Comparison of ENCODE assay signal across 15 cellular contexts in genomic region chr1:209585197-209585596, GRCh38. TPM values are rescaled to one million over a fixed set of nuclear protein-coding genes. Genes with fewer than 3 reads are reported as not detected.
DNase-seq lines count a peak whose midpoint lies in the region; ATAC-seq, FAIRE-seq and TF ChIP-seq lines count a peak whose summit lies in the region.
"Had no signal": no experiment of that assay in that cellular context is flagged by ENCODE, and none has a peak within 500 bp of the region (broad histone marks: within the 10 kb centered on the region; RNA-seq: fewer than 3 reads in every experiment).

No MANE protein-coding gene starts in this region.

- no peaks in the 10 kb centered on the region for H3K9me3 ChIP-seq in cardiac muscle cell (ENCODE audit: low read depth)
- no peaks in the 10 kb centered on the region for H3K9me3 ChIP-seq in right atrium auricular region
- peaks cover 1% of the 10 kb centered on the region for H3K9me3 ChIP-seq in keratinocyte (ENCODE audit: control insufficient read depth, low read depth, low read length)
- H3K9me3 ChIP-seq: colonic mucosa had no signal

- no peaks in the 10 kb centered on the region for H3K79me2 ChIP-seq in keratinocyte (ENCODE audit: control insufficient read depth, insufficient read depth, low read length)

- H3K27me3 Mint-ChIP-seq in mesothelial cell of epicardium (ENCODE audit: low read depth) = no peaks in the 10 kb centered on the region

- H3K27me3 ChIP-seq in cardiac muscle cell = peaks cover 3% of the 10 kb centered on the region
- H3K27me3 ChIP-seq in right atrium auricular region = no peaks in the 10 kb centered on the region
- H3K27me3 ChIP-seq in keratinocyte (ENCODE audit: control insufficient read depth, extremely low read depth, insufficient read depth, low read length) = peaks cover 22% of the 10 kb centered on the region

- H2AFZ ChIP-seq in keratinocyte (ENCODE audit: control insufficient read depth, low read length) = no peak overlapping the region

- TF ChIP-seq CTCF in cardiac muscle cell (IDR thresholded peaks at IDR 0.05; ENCODE audit: low read depth, low read length) = no peak
- TF ChIP-seq CTCF in right atrium auricular region (IDR thresholded peaks at IDR 0.05) = no peak
- no peak for TF ChIP-seq CTCF in coronary artery (IDR thresholded peaks at IDR 0.05)
- no peak for TF ChIP-seq CTCF in keratinocyte (optimal IDR thresholded peaks at IDR 0.05 in 1 of 3, IDR thresholded peaks at IDR 0.05 in 1 of 3, conservative IDR thresholded peaks at IDR 0.05 in 1 of 3; ENCODE audit: extremely low read depth in 1 of 3, insufficient read depth in 2 of 3, low read length in 3 of 3)
- TF ChIP-seq CTCF in mesothelial cell of epicardium (IDR thresholded peaks at IDR 0.05; ENCODE audit: unreplicated experiment) = no peak

- H3K36me3 ChIP-seq in cardiac muscle cell = no peaks in the 10 kb centered on the region
- no peaks in the 10 kb centered on the region for H3K36me3 ChIP-seq in right atrium auricular region
- no peaks in the 10 kb centered on the region for H3K36me3 ChIP-seq in keratinocyte (ENCODE audit: control insufficient read depth in 2 of 2, extremely low read depth in 1 of 2, insufficient read depth in 2 of 2, low read length in 2 of 2)
- H3K36me3 ChIP-seq: colonic mucosa had no signal

- H3K4me2 ChIP-seq in keratinocyte (ENCODE audit: control insufficient read depth, extremely low read depth, insufficient read depth, low read depth, low read length) = peak overlapping the region; percentile 78

- H3K9me3 Mint-ChIP-seq in mesothelial cell of epicardium = no peaks in the 10 kb centered on the region

- FAIRE-seq in keratinocyte (lab: Jason Lieb, UNC) = peak; percentile 49
- FAIRE-seq: islet of Langerhans had no signal

- H3K36me3 Mint-ChIP-seq in mesothelial cell of epicardium = no peaks in the 10 kb centered on the region
- H3K36me3 Mint-ChIP-seq: memory B cell had no signal

- dilution Hi-C loops in keratinocyte (cut with MboI; ENCODE audit: extremely low pct_ligation_motif_present, low sequenced_read_pairs) = no loop called here

- DNase-seq in cardiac muscle cell (ENCODE audit: low read depth in 1 of 2, low spot score in 1 of 2) = no peak
- DNase-seq in right atrium auricular region (ENCODE audit: low spot score) = no peak
- DNase-seq in coronary artery (ENCODE audit: low spot score) = no peak
- no peak for DNase-seq in keratinocyte (ENCODE audit: low read depth, low spot score)
- DNase-seq in superior temporal gyrus (ENCODE audit: extremely low spot score) = peak; percentile 27
- DNase-seq in cortex of kidney (lab: John Stamatoyannopoulos, UW) = no peak
- no peak for DNase-seq in mesothelial cell of epicardium (ENCODE audit: low spot score in 2 of 2, unreplicated experiment in 2 of 2)
- DNase-seq: activated effector memory CD4-positive, alpha-beta T cell treated with Interleukin-2 at 50 U/mL for 16 hours; erythroblast; T1000 had no signal

- H3K4me1 ChIP-seq in cardiac muscle cell (ENCODE audit: low read depth) (peaks cover 15% of the 10 kb centered on the region), right atrium auricular region (peaks cover 0 to 12% of the 10 kb centered on the region in 2 donors), keratinocyte (ENCODE audit: control insufficient read depth, extremely low read depth, insufficient read depth, low read length) (peaks cover 23% of the 10 kb centered on the region)
- H3K4me1 ChIP-seq: colonic mucosa had no signal

- H4K20me1 ChIP-seq in keratinocyte (ENCODE audit: control insufficient read depth, extremely low read depth, insufficient read depth, low read length) = no peaks in the 10 kb centered on the region

- no peak overlapping the region for H3K9ac ChIP-seq in keratinocyte (ENCODE audit: control insufficient read depth, extremely low read depth, insufficient read depth, low read length)

- H3K9me1 ChIP-seq in keratinocyte (ENCODE audit: control insufficient read depth, extremely low read depth, insufficient read depth, low read length) = no peaks in the 10 kb centered on the region

- no peaks in the 10 kb centered on the region for H3K4me1 Mint-ChIP-seq in mesothelial cell of epicardium
- H3K4me1 Mint-ChIP-seq: memory B cell had no signal

- H3K4me3 ChIP-seq in cardiac muscle cell (peak overlapping the region; percentile 9), right atrium auricular region (no peak overlapping the region), coronary artery (peak overlapping the region; percentile 46), keratinocyte (ENCODE audit: control insufficient read depth in 2 of 3, extremely low read depth in 1 of 3, insufficient read depth in 2 of 3, low read depth in 1 of 3, low read length in 3 of 3) (peak overlapping the region in 2 of 3 experiments; percentile 44 to 47)
- H3K4me3 ChIP-seq: colonic mucosa had no signal

- H3K27ac ChIP-seq in cardiac muscle cell (no peak overlapping the region), right atrium auricular region (no peak overlapping the region), coronary artery (no peak overlapping the region), keratinocyte (ENCODE audit: control insufficient read depth, insufficient read depth, low read length) (no peak overlapping the region)
- H3K27ac ChIP-seq: colonic mucosa had no signal

- no peak overlapping the region for H3K27ac Mint-ChIP-seq in mesothelial cell of epicardium
- H3K27ac Mint-ChIP-seq: memory B cell had no signal

- no peak overlapping the region for H3K4me3 Mint-ChIP-seq in mesothelial cell of epicardium
- H3K4me3 Mint-ChIP-seq: memory B cell had no signal

- no peak for ATAC-seq in HG03439 (IDR thresholded peaks at IDR 0.05; ENCODE audit: unreplicated experiment)

RNA-seq across cellular contexts. Expression of gene CAMK1G, which starts 1.7 kb away (rescaled TPM):
- 5.4 and 8.5 TPM in 2 replicates for total RNA-seq in cardiac muscle cell
- polyA plus RNA-seq in cardiac muscle cell = 5.0 and 8.7 TPM in 2 replicates
- under 1 TPM in 1 of 2 donors, not detected in 1; 0.28 TPM for total RNA-seq in right atrium auricular region
- polyA plus RNA-seq in keratinocyte = 0.02 TPM in 1 of 3 replicates, not detected in the others
- not detected for polyA plus RNA-seq in keratinocyte (2011; ENCODE audit: low read depth)
- polyA plus RNA-seq in keratinocyte (2011; cell fraction: cytosol; rRNA removed) = not detected in 2 replicates
- not detected in 2 replicates for polyA plus RNA-seq in keratinocyte (2011; cell fraction: nucleus; rRNA removed)
- polyA plus RNA-seq in keratinocyte (2012; ENCODE audit: low replicate concordance) = 0.11 TPM in 1 of 2 replicates, not detected in the other
- polyA minus RNA-seq in keratinocyte = not detected in 3 replicates
- not detected for polyA minus RNA-seq in keratinocyte (2011; cell fraction: cytosol; rRNA and poly(A)+ RNA removed)
- polyA minus RNA-seq in keratinocyte (2011; cell fraction: nucleus; rRNA and poly(A)+ RNA removed) = not detected in 2 replicates
- total RNA-seq in mesothelial cell of epicardium = 3.8 to 5.2 TPM (median 4.5 TPM) in 3 replicates
- total RNA-seq: SK-MEL-5 had no signal

Comparison
In these comparisons a context has a peak if more than half of its experiments do, and no peak if none do; other contexts are left out.
1. H3K4me3 ChIP-seq: peak in cardiac muscle cell (single experiment), coronary artery (single experiment) and keratinocyte (2 of 3); none in right atrium auricular region (0 of 2).